ENCODE assay signal across 18 cellular contexts in the genomic region with DNA sequence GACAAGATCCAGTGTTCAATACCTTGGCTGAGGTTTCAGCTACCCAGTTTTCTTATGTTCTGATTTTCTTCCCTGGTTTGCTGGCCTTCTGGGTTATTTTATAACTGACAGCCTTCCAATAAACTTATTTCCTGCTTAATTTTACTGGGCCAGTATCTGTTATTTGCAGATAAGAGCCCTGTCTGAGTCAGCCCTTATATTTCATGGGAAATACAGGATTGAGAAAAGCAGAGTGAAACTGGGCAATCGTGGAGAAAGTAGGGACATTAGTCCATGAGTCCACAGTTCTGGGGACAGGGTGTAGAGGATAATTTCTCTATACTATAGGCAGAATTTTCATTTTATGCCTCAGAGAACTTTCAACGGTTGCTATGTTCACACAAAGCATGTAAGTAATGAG. TPM values are rescaled to one million over a fixed set of nuclear protein-coding genes. Genes with fewer than 3 reads are reported as not detected.
DNase-seq lines count a peak whose midpoint lies in the region; ATAC-seq, FAIRE-seq and TF ChIP-seq lines count a peak whose summit lies in the region.
"Had no signal": no experiment of that assay in that cellular context is flagged by ENCODE, and none has a peak within 500 bp of the region (broad histone marks: within the 10 kb centered on the region; RNA-seq: fewer than 3 reads in every experiment).

No MANE protein-coding gene starts in this region.

- no peaks in the 10 kb centered on the region for H3K79me2 ChIP-seq in endothelial cell of umbilical vein (ENCODE audit: control insufficient read depth, insufficient read depth, low read length)

- CTCF ChIA-PET in endothelial cell of umbilical vein (lab: Charles Lee) = no interaction called here

- intact Hi-C loops in right cardiac atrium (cut with DNase I) (no loop called here), cardiac septum (cut with DNase I) (no loop called here), endothelial cell of umbilical vein (cut with micrococcal nuclease) (no loop called here)

- H3K27me3 ChIP-seq in right cardiac atrium (ENCODE audit: control insufficient read depth, insufficient read depth) (no peaks in the 10 kb centered on the region), endothelial cell of umbilical vein (ENCODE audit: control insufficient read depth in 2 of 2, insufficient read depth in 2 of 2, low read length in 2 of 2) (no peaks in the 10 kb centered on the region)
- H3K27me3 ChIP-seq: BLaER1 treated with 17β-estradiol and CSF1 and Interleukin-3, amounts not matched to agents 10 nM and 100 nM had no signal

- no peak overlapping the region for H3K4me2 ChIP-seq in endothelial cell of umbilical vein (ENCODE audit: insufficient read depth, low read length)
- H3K4me2 ChIP-seq: BLaER1 treated with 17β-estradiol and CSF1 and Interleukin-3, amounts not matched to agents 10 nM and 100 nM; GM23338 had no signal

- H3K27ac ChIP-seq in right cardiac atrium (ENCODE audit: low read length) (no peak overlapping the region), endothelial cell of umbilical vein (ENCODE audit: insufficient read depth, low read depth, low read length) (no peak overlapping the region)
- H3K27ac ChIP-seq: BLaER1 treated with 17β-estradiol and CSF1 and Interleukin-3, amounts not matched to agents 10 nM and 100 nM had no signal

- POLR2A ChIA-PET in endothelial cell of umbilical vein (lab: Charles Lee) = no interaction called here

- TF ChIP-seq POLR2A in endothelial cell of umbilical vein (IDR thresholded peaks at IDR 0.05; ENCODE audit: low read depth, low read length) = no peak

- WGBS in right cardiac atrium = 48% methylated on average over 2 of the region's 2 CpGs

- H2AFZ ChIP-seq in endothelial cell of umbilical vein (ENCODE audit: low read depth, low read length) = no peak overlapping the region
- H2AFZ ChIP-seq: GM23338 had no signal

- H3K4me3 ChIP-seq in right cardiac atrium (ENCODE audit: low read length) (no peak overlapping the region), endothelial cell of umbilical vein (replicated peaks in 1 of 3; ENCODE audit: insufficient read depth in 1 of 3, low read depth in 1 of 3, low read length in 3 of 3) (no peak overlapping the region)
- H3K4me3 ChIP-seq: BLaER1 treated with 17β-estradiol and CSF1 and Interleukin-3, amounts not matched to agents 10 nM and 100 nM; GM23338 had no signal

- peaks cover 3% of the 10 kb centered on the region for H3K36me3 Mint-ChIP-seq in mesothelial cell of epicardium
- H3K36me3 Mint-ChIP-seq: IgD-negative memory B cell had no signal

- H3K4me1 ChIP-seq in right cardiac atrium (ENCODE audit: control insufficient read depth, insufficient read depth, low read length) = no peaks in the 10 kb centered on the region
- no peaks in the 10 kb centered on the region for H3K4me1 ChIP-seq in endothelial cell of umbilical vein (ENCODE audit: control insufficient read depth, extremely low read depth, insufficient read depth, low read length)
- H3K4me1 ChIP-seq: BLaER1 treated with 17β-estradiol and CSF1 and Interleukin-3, amounts not matched to agents 10 nM and 100 nM had no signal

- peak overlapping the region; percentile 39 for H3K27ac Mint-ChIP-seq in mesothelial cell of epicardium
- H3K27ac Mint-ChIP-seq: B cell; CD8-positive, alpha-beta T cell; GM23338; IgD-negative memory B cell had no signal

- H3K9me3 Mint-ChIP-seq in mesothelial cell of epicardium = no peaks in the 10 kb centered on the region
- H3K9me3 Mint-ChIP-seq: CD8-positive, alpha-beta T cell; GM23338; IgD-negative memory B cell had no signal

- no peak for FAIRE-seq in endothelial cell of umbilical vein (lab: Jason Lieb, UNC)
- FAIRE-seq: GM12891, H54, HepG2 had no signal

- dilution Hi-C loops in endothelial cell of umbilical vein (cut with MboI; ENCODE audit: extremely low pct_ligation_motif_present, low sequenced_read_pairs) = no loop called here

- peak; percentile 37 to 48 for ATAC-seq in right cardiac atrium
- no peak for ATAC-seq in GM21526 (IDR thresholded peaks at IDR 0.05; ENCODE audit: low FRiP score, unreplicated experiment)
- ATAC-seq: CD8-positive, alpha-beta T cell; GM23338; HepG2 had no signal

- H3K9me1 ChIP-seq in endothelial cell of umbilical vein (replicated peaks; ENCODE audit: control insufficient read depth, extremely low read depth, insufficient read depth, low read length) = no peaks in the 10 kb centered on the region

- no peak for DNase-seq in right cardiac atrium
- DNase-seq in cardiac septum (ENCODE audit: low spot score) = no peak
- peak; percentile 48 for DNase-seq in endothelial cell of umbilical vein (ENCODE audit: low read depth, low spot score)
- no peak for DNase-seq in mesothelial cell of epicardium (ENCODE audit: low spot score in 2 of 2, unreplicated experiment in 2 of 2)
- no peak for DNase-seq in AML-193 (lab: John Stamatoyannopoulos, UW)
- DNase-seq in HPDE6-E6E7 (ENCODE audit: extremely low spot score) = no peak
- DNase-seq: 8988T; CD8-positive, alpha-beta T cell; DMS 273 treated with DMSO at 0.1 percent for 48 hours; HCEC 1CT had no signal

- H3K9ac ChIP-seq in endothelial cell of umbilical vein (replicated peaks; ENCODE audit: extremely low read depth, insufficient read depth, low read length) = no peak overlapping the region
- H3K9ac ChIP-seq: BLaER1 treated with 17β-estradiol and CSF1 and Interleukin-3, amounts not matched to agents 10 nM and 100 nM had no signal

- no peaks in the 10 kb centered on the region for H3K9me3 ChIP-seq in right cardiac atrium (ENCODE audit: control insufficient read depth, low read length)
- no peaks in the 10 kb centered on the region for H3K9me3 ChIP-seq in endothelial cell of umbilical vein (replicated peaks; ENCODE audit: control insufficient read depth, insufficient read depth, low read length)
- H3K9me3 ChIP-seq: BLaER1 treated with 17β-estradiol and CSF1 and Interleukin-3, amounts not matched to agents 10 nM and 100 nM had no signal

- H3K4me1 Mint-ChIP-seq in mesothelial cell of epicardium = peaks cover 10% of the 10 kb centered on the region
- H3K4me1 Mint-ChIP-seq: B cell, IgD-negative memory B cell had no signal

- H4K20me1 ChIP-seq in endothelial cell of umbilical vein (replicated peaks; ENCODE audit: control insufficient read depth, extremely low read depth, insufficient read depth, low read length) = no peaks in the 10 kb centered on the region
- H4K20me1 ChIP-seq: BLaER1 treated with 17β-estradiol and CSF1 and Interleukin-3, amounts not matched to agents 10 nM and 100 nM had no signal

- H3K36me3 ChIP-seq in endothelial cell of umbilical vein (ENCODE audit: control insufficient read depth in 2 of 2, extremely low read depth in 1 of 2, insufficient read depth in 2 of 2, low read length in 2 of 2) = no peaks in the 10 kb centered on the region

- no peak overlapping the region for H3K4me3 Mint-ChIP-seq in mesothelial cell of epicardium
- H3K4me3 Mint-ChIP-seq: B cell; CD8-positive, alpha-beta T cell; GM23338; IgD-negative memory B cell had no signal

- H3K27me3 Mint-ChIP-seq in mesothelial cell of epicardium (ENCODE audit: low read depth) = no peaks in the 10 kb centered on the region
- H3K27me3 Mint-ChIP-seq: B cell, IgD-negative memory B cell had no signal

- BruUV-seq in endothelial cell of umbilical vein (replicated peaks; lab: Mats Ljungman, UMichigan) = no TSS peak

- TF ChIP-seq CTCF in endothelial cell of umbilical vein (IDR thresholded peaks at IDR 0.05; ENCODE audit: extremely low read depth in 1 of 2, insufficient read depth in 1 of 2, low read depth in 1 of 2, low read length in 2 of 2) = no peak
- no peak for TF ChIP-seq CTCF in mesothelial cell of epicardium (IDR thresholded peaks at IDR 0.05; ENCODE audit: unreplicated experiment)

TF ChIP-seq in endothelial cell of umbilical vein, 7 proteins besides CTCF, POLR2A, EP300 and RAD21:
- TF ChIP-seq FOS (IDR thresholded peaks at IDR 0.05; ENCODE audit: borderline replicate concordance, insufficient read depth, low read length) = no peak
- TF ChIP-seq, protein P1, sequence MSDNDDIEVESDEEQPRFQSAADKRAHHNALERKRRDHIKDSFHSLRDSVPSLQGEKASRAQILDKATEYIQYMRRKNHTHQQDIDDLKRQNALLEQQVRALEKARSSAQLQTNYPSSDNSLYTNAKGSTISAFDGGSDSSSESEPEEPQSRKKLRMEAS (IDR thresholded peaks at IDR 0.05; ENCODE audit: insufficient read depth, insufficient read length) = no peak
- TF ChIP-seq GATA2 (IDR thresholded peaks at IDR 0.05; ENCODE audit: insufficient read depth, insufficient read length, low read depth, low read length) = no peak
- no peak for TF ChIP-seq EZH2 (IDR thresholded peaks at IDR 0.05; ENCODE audit: borderline replicate concordance, low read depth, low read length, severe bottlenecking)
- no peak for TF ChIP-seq JUN (IDR thresholded peaks at IDR 0.05; ENCODE audit: borderline replicate concordance, insufficient read depth, insufficient read length, low read depth)
- no peak for TF ChIP-seq MYC (IDR thresholded peaks at IDR 0.05; ENCODE audit: low read depth, low read length)
- TF ChIP-seq POLR2AphosphoS5 (IDR thresholded peaks at IDR 0.05; ENCODE audit: insufficient read depth, low read depth, low read length) = no peak

RNA-seq across cellular contexts. Expression of gene TMEM167A, which starts 32.3 kb away (rescaled TPM):
- total RNA-seq in right cardiac atrium (10 to 100 TPM; 52.8 to 78.0 (median 63.9) TPM), cardiac septum (48.5 TPM), endothelial cell of umbilical vein (64.4 and 69.4 TPM in 2 replicates), mesothelial cell of epicardium (97.1 to 110 TPM (median 101 TPM) in 3 replicates)
- polyA plus RNA-seq in right cardiac atrium (27.9 TPM), endothelial cell of umbilical vein (13.6 and 20.2 TPM in 2 replicates)
- polyA plus RNA-seq in endothelial cell of umbilical vein (2011; cell fraction: cytosol; rRNA removed) = 21.5 and 23.4 TPM in 2 replicates
- 8.9 and 16.7 TPM in 2 replicates for polyA plus RNA-seq in endothelial cell of umbilical vein (2011; cell fraction: nucleus; rRNA removed)
- 47.1 and 81.3 TPM in 2 replicates for polyA plus RNA-seq in endothelial cell of umbilical vein (2012)
- polyA minus RNA-seq in endothelial cell of umbilical vein = 20.7 and 22.0 TPM in 2 replicates
- 12.9 TPM for polyA minus RNA-seq in endothelial cell of umbilical vein (2011; cell fraction: cytosol; rRNA and poly(A)+ RNA removed)
- 16.5 and 23.9 TPM in 2 replicates for polyA minus RNA-seq in endothelial cell of umbilical vein (2011; cell fraction: nucleus; rRNA and poly(A)+ RNA removed)

RNA-seq across cellular contexts. Expression of gene XRCC4, which starts 32.4 kb away (rescaled TPM):
- 1 to 10 TPM; 7.1 to 8.6 (median 7.6) TPM for total RNA-seq in right cardiac atrium
- polyA plus RNA-seq in right cardiac atrium = 7.5 TPM
- 28.8 TPM for total RNA-seq in cardiac septum
- 7.6 and 7.7 TPM in 2 replicates for total RNA-seq in endothelial cell of umbilical vein
- polyA plus RNA-seq in endothelial cell of umbilical vein = 0.94 and 1.3 TPM in 2 replicates
- 2.5 TPM in 2 replicates for polyA plus RNA-seq in endothelial cell of umbilical vein (2011; cell fraction: cytosol; rRNA removed)
- 1.8 and 2.6 TPM in 2 replicates for polyA plus RNA-seq in endothelial cell of umbilical vein (2011; cell fraction: nucleus; rRNA removed)
- 5.6 and 10.5 TPM in 2 replicates for polyA plus RNA-seq in endothelial cell of umbilical vein (2012)
- 1.0 and 1.6 TPM in 2 replicates for polyA minus RNA-seq in endothelial cell of umbilical vein
- not detected for polyA minus RNA-seq in endothelial cell of umbilical vein (2011; cell fraction: cytosol; rRNA and poly(A)+ RNA removed)
- 7.3 and 8.5 TPM in 2 replicates for polyA minus RNA-seq in endothelial cell of umbilical vein (2011; cell fraction: nucleus; rRNA and poly(A)+ RNA removed)
- 12.0 to 13.6 TPM (median 12.1 TPM) in 3 replicates for total RNA-seq in mesothelial cell of epicardium
